ENCODE assay signal across 9 cellular contexts in genomic region chr2:128313076-128313836, GRCh38. TPM values are rescaled to one million over a fixed set of nuclear protein-coding genes. Genes with fewer than 3 reads are reported as not detected.
DNase-seq lines count a peak whose midpoint lies in the region; ATAC-seq, FAIRE-seq and TF ChIP-seq lines count a peak whose summit lies in the region.
"Had no signal": no experiment of that assay in that cellular context is flagged by ENCODE, and none has a peak within 500 bp of the region (broad histone marks: within the 10 kb centered on the region; RNA-seq: fewer than 3 reads in every experiment).

No MANE protein-coding gene starts in this region.

- no peak overlapping the region for H3K4me2 ChIP-seq in K562 (ENCODE audit: insufficient read depth, low read length)

- WGBS in K562 (ENCODE audit: insufficient coverage, low coverage, missing lambda C conversion rate): 52% methylated on average over 7 of the region's 8 CpGs

- H3K27ac ChIP-seq in K562 (ENCODE audit: extremely low read depth, low read depth, low read length): no peak overlapping the region

- H3K27me3 ChIP-seq in Caco-2 (replicated peaks; ENCODE audit: control insufficient read depth, insufficient read depth, low read length): no peaks in the 10 kb centered on the region
- peaks cover 0 to 8% of the 10 kb centered on the region in 2 experiments; a peak in 1 of 5 replicates for H3K27me3 ChIP-seq in K562 (ENCODE audit: control insufficient read depth in 2 of 2, insufficient read depth in 2 of 2, low read length in 2 of 2)

- TF ChIP-seq RAD21 in K562 (CRISPR knock-in tag; conservative IDR thresholded peaks at IDR 0.05 in 1 of 2, IDR thresholded peaks at IDR 0.05 in 1 of 2): no peak

- peaks cover 4% of the 10 kb centered on the region for H3K4me1 Mint-ChIP-seq in Caco-2 (ENCODE audit: low read depth, unreplicated experiment)
- peaks cover 48% of the 10 kb centered on the region for H3K4me1 Mint-ChIP-seq in CD14-positive monocyte

- TF ChIP-seq CTCF in Caco-2 (IDR thresholded peaks at IDR 0.05; ENCODE audit: insufficient read depth in 1 of 2, low read depth in 1 of 2, low read length in 1 of 2, severe bottlenecking in 1 of 2, unreplicated experiment in 1 of 2) (peak; percentile 34 to 59), K562 (IDR thresholded peaks at IDR 0.05 in 2 of 3, conservative IDR thresholded peaks at IDR 0.05 in 1 of 3; ENCODE audit: insufficient read depth in 2 of 3, low read depth in 1 of 3, low read length in 3 of 3) (peak; percentile 16 to 69 (median 29); a peak in 4 of 6 replicates), CD14-positive monocyte (IDR thresholded peaks at IDR 0.05) (no peak)

- in situ Hi-C loops in K562 (cut with MboI): no loop called here

- H3K36me3 Mint-ChIP-seq in Caco-2 (ENCODE audit: insufficient read depth, unreplicated experiment) (peaks cover 6% of the 10 kb centered on the region), CD14-positive monocyte (peaks cover 21 to 37% of the 10 kb centered on the region in 2 donors)
- H3K36me3 Mint-ChIP-seq: T-cell had no signal

- FAIRE-seq in K562 (lab: Jason Lieb, UNC): no peak

- H3K4me1 ChIP-seq in Caco-2 (peaks cover 16% of the 10 kb centered on the region), K562 (replicated peaks in 1 of 2; ENCODE audit: control insufficient read depth in 2 of 2, insufficient read depth in 2 of 2, low read length in 2 of 2) (peaks cover 14 to 42% of the 10 kb centered on the region in 2 experiments)

- H3K36me3 ChIP-seq in Caco-2 (ENCODE audit: control insufficient read depth, insufficient read depth, low read length): no peaks in the 10 kb centered on the region; the same call in 1 of the 2 replicates
- no peaks in the 10 kb centered on the region for H3K36me3 ChIP-seq in K562 (ENCODE audit: control insufficient read depth, insufficient read depth, low read length)

- no peaks in the 10 kb centered on the region for H3K27me3 Mint-ChIP-seq in Caco-2 (ENCODE audit: insufficient read depth, unreplicated experiment)
- H3K27me3 Mint-ChIP-seq in CD14-positive monocyte (ENCODE audit: low read depth in 3 of 3): peaks cover 3 to 17% (median 8%) of the 10 kb centered on the region in 3 donors
- H3K27me3 Mint-ChIP-seq: T-cell had no signal

- BruUV-seq in Caco-2 (replicated peaks; lab: Mats Ljungman, UMichigan): no TSS peak
- no TSS peak for BruUV-seq in K562 (replicated peaks; lab: Mats Ljungman, UMichigan)

- H3K4me3 ChIP-seq in Caco-2 (ENCODE audit: low read depth, low read length): no peak overlapping the region
- no peak overlapping the region for H3K4me3 ChIP-seq in K562

- H3K79me2 ChIP-seq in K562 (ENCODE audit: control insufficient read depth, insufficient read depth, low read length): no peaks in the 10 kb centered on the region

- no peaks in the 10 kb centered on the region for H3K9me3 Mint-ChIP-seq in Caco-2 (ENCODE audit: unreplicated experiment)
- no peaks in the 10 kb centered on the region for H3K9me3 Mint-ChIP-seq in CD14-positive monocyte
- H3K9me3 Mint-ChIP-seq: T-cell had no signal

- intact Hi-C loops in Caco-2 (cut with micrococcal nuclease; ENCODE audit: unreplicated experiment): loop anchor here (10.0 kb wide), 1 partner anchor 248 kb away; no protein-coding TSS in a partner anchor
- intact Hi-C loops in K562 (cut with micrococcal nuclease): no loop called here
- intact Hi-C loops in CD14-positive monocyte (cut with micrococcal nuclease): loop anchor here in 1 of 2 donors (10.0 kb wide), 3 partner anchors 138 to 442 kb away; no protein-coding TSS in a partner anchor

- TF ChIP-seq POLR2A in K562 (conservative IDR thresholded peaks at IDR 0.05): no peak

- POLR2A ChIA-PET in Caco-2 (lab: Charles Lee) (no interaction called here), K562 (lab: Yijun Ruan, JAX) (interaction anchor here (1.2 kb wide), 1 partner anchor 30 kb away, joined by 3 read pairs; no protein-coding TSS in a partner anchor)

- no peak for ATAC-seq in K562
- no peak for ATAC-seq in HG02798 (IDR thresholded peaks at IDR 0.05; ENCODE audit: poor library complexity, unreplicated experiment)
- ATAC-seq in HG03442 (IDR thresholded peaks at IDR 0.05; ENCODE audit: unreplicated experiment): no peak
- no peak for ATAC-seq in HG03045 (IDR thresholded peaks at IDR 0.05; ENCODE audit: unreplicated experiment)
- ATAC-seq: T-cell had no signal

- H3K9me3 ChIP-seq in Caco-2 (no peaks in the 10 kb centered on the region), K562 (replicated peaks; ENCODE audit: control insufficient read depth, insufficient read depth, low read depth, low read length) (no peaks in the 10 kb centered on the region)

- no peak overlapping the region for H3K9ac ChIP-seq in K562 (ENCODE audit: insufficient read depth in 1 of 2, low read depth in 2 of 2, low read length in 2 of 2)

- no peak overlapping the region for H2AFZ ChIP-seq in K562 (ENCODE audit: low read depth, low read length)

- no peak overlapping the region for H3K4me3 Mint-ChIP-seq in Caco-2 (ENCODE audit: unreplicated experiment)
- H3K4me3 Mint-ChIP-seq in CD14-positive monocyte: no peak overlapping the region

- peaks cover 6% of the 10 kb centered on the region for H3K9me1 ChIP-seq in K562 (ENCODE audit: control insufficient read depth, insufficient read depth, low read length)

- H3K27ac Mint-ChIP-seq in Caco-2 (ENCODE audit: unreplicated experiment) (no peak overlapping the region), CD14-positive monocyte (peak overlapping the region in 1 of 7 donors; percentile 21)
- H3K27ac Mint-ChIP-seq: T-cell had no signal

- DNase-seq in Caco-2 (peak; percentile 43 to 45), HT1080 (ENCODE audit: low read depth) (peak; percentile 22), K562 (ENCODE audit: extremely low read depth in 1 of 4, low spot score in 3 of 4) (peak in 2 of 4 experiments; percentile 35 to 44), mesenteric fat pad (ENCODE audit: low spot score) (peak; percentile 33), CD14-positive monocyte (ENCODE audit: low spot score) (no peak)

- H4K20me1 ChIP-seq in K562 (replicated peaks; ENCODE audit: control insufficient read depth, insufficient read depth, low read length): peaks cover 75% of the 10 kb centered on the region

- no peak for TF ChIP-seq EP300 in K562 (IDR thresholded peaks at IDR 0.05; ENCODE audit: low read length)

- CTCF ChIA-PET in Caco-2 (lab: Charles Lee) (no interaction called here), K562 (lab: Yijun Ruan, JAX; ENCODE audit: low intra/inter-chr PET ratio) (interaction anchor here (0.6 kb wide), 1 partner anchor 370 kb away, joined by 3 read pairs; no protein-coding TSS in a partner anchor)

TF ChIP-seq in K562, 482 proteins besides CTCF, POLR2A, EP300 and RAD21:
- 0 out of 2 replicates have a peak, but pooled peaks have one; percentile 0 for TF ChIP-seq SMC3 (conservative IDR thresholded peaks at IDR 0.05; ENCODE audit: insufficient read depth, low read depth, low read length)
- TF ChIP-seq ZNF512 (tag; IDR thresholded peaks at IDR 0.05): no peak

RNA-seq across cellular contexts. Expression of gene HS6ST1, which starts 5.4 kb away (rescaled TPM):
- total RNA-seq in Caco-2 (2022) (17.5 and 20.3 TPM in 2 replicates), K562 (2014; rRNA removed) (5.9 and 12.1 TPM in 2 replicates), K562 (2014; rRNA removed; fragmentation: Illumina TruSeq; extraction: Trizol) (1.6 and 2.0 TPM in 2 replicates), K562 (2015; rRNA removed; fragmentation: Illumina TruSeq; extraction: Trizol) (6.7 and 7.1 TPM in 2 replicates), K562 (2021) (7.3 and 7.4 TPM in 2 replicates), mesenteric fat pad (38.4 TPM)
- total RNA-seq in HT1080 (2014; rRNA removed; shearing (Covaris generic)): 26.7 and 29.0 TPM in 2 replicates
- polyA plus RNA-seq in HT1080 (2015; cell fraction: cytosol; rRNA removed): 12.5 and 14.8 TPM in 2 replicates
- polyA plus RNA-seq in HT1080 (2015; cell fraction: nucleus; rRNA removed): 7.5 and 7.9 TPM in 2 replicates
- total RNA-seq in K562 (2011; cell fraction: chromatin; rRNA removed; ENCODE audit: low replicate concordance): 7.0 and 16.3 TPM in 2 replicates
- 9.8 and 10.7 TPM in 2 replicates for total RNA-seq in K562 (2011; cell fraction: nucleolus; rRNA removed)
- 6.6 and 7.6 TPM in 2 replicates for total RNA-seq in K562 (2011; cell fraction: nucleoplasm; rRNA removed)
- polyA plus RNA-seq in K562 (2011; rRNA removed) (1.6 and 1.8 TPM in 2 replicates), K562 (2014; fragmentation: Illumina TruSeq; extraction: Trizol) (3.8 and 4.2 TPM in 2 replicates), K562 (2014; fragmentation: Nextera tagmentation; extraction: Ambion mirVana) (under 1 TPM; 0.06 to 0.08 TPM), K562 (2014; rRNA removed) (4.0 and 4.5 TPM in 2 replicates), CD14-positive monocyte (1 to 10 TPM; 2.9 to 4.0 TPM)
- polyA plus RNA-seq in K562 (2011; cell fraction: cytosol; rRNA removed): 2.4 and 6.4 TPM in 2 replicates
- polyA plus RNA-seq in K562 (2011; cell fraction: nucleus; rRNA removed): 1.7 and 4.2 TPM in 2 replicates
- polyA plus RNA-seq in K562 (2012): 7.4 and 9.3 TPM in 2 replicates
- polyA minus RNA-seq in K562 (2011; rRNA and poly(A)+ RNA removed): 1.8 and 3.2 TPM in 2 replicates
- polyA minus RNA-seq in K562 (2011; cell fraction: cytosol; rRNA and poly(A)+ RNA removed): 4.0 and 4.2 TPM in 2 replicates
- 7.3 and 11.7 TPM in 2 replicates for polyA minus RNA-seq in K562 (2011; cell fraction: nucleus; rRNA and poly(A)+ RNA removed)
